Comparison of ENCODE assay signal across 21 cellular contexts in the genomic region with DNA sequence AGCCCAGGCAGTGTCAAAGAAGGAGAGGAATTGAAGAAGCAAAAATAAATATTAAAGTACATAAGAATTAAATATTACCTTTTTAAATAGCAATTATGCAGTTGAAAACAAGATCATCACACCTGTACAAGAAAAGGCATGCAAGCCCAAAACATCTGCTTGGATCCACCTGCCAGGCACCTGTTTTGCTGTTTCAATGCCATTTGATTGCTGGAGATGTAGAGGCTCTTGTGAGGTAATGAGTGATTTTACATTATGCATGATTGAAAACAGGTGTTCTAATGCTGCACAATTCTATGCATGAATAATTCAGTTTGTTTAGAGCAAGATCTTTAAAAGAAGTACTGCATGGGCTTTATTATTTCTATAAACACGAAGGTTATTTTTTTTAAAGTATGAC.
DNase-seq lines count a peak whose midpoint lies in the region; ATAC-seq lines count a peak whose summit lies in the region.
"Had no signal": no experiment of that assay in that cellular context is flagged by ENCODE, and none has a peak within 500 bp of the region (broad histone marks: within the 10 kb centered on the region; RNA-seq: fewer than 3 reads in every experiment).

No MANE protein-coding gene starts in this region.

- H3K27ac Mint-ChIP-seq in activated CD4-positive, alpha-beta T cell treated with anti-CD3 and anti-CD28 coated beads, Interleukin-2, amount 10 ng/mL, durations not matched to agents 24 days and 14 days, result no peak overlapping the region
- H3K27ac Mint-ChIP-seq: CD8-positive, alpha-beta memory T cell; stimulated activated memory B cell treated with anti-CD40 and anti-IgM and Interleukin-4, amounts not matched to agents 10 μg/mL and 1 μg/mL and 100 μg/mL, for 72 hours had no signal

- no peaks in the 10 kb centered on the region for H3K4me1 Mint-ChIP-seq in activated CD4-positive, alpha-beta T cell treated with anti-CD3 and anti-CD28 coated beads, Interleukin-2, amount 10 ng/mL, durations not matched to agents 24 days and 14 days
- H3K4me1 Mint-ChIP-seq: CD8-positive, alpha-beta memory T cell had no signal

- intact Hi-C loops in activated CD4-positive, alpha-beta T cell treated with anti-CD3 and anti-CD28 coated beads, Interleukin-2, amount 10 ng/mL, durations not matched to agents 24 days and 14 days (cut with micrococcal nuclease), result no loop called here

- DNase-seq in NCI-H2029 treated with DMSO at 0.1 percent for 48 hours (lab: John Stamatoyannopoulos, UW), result peak; percentile 34
- no peak for DNase-seq in NCI-H2029 (lab: John Stamatoyannopoulos, UW)
- DNase-seq in NCI-H2081 (lab: John Stamatoyannopoulos, UW), result peak; percentile 2 to 56
- DNase-seq in NCI-H69 (lab: John Stamatoyannopoulos, UW), result peak; percentile 0
- DNase-seq in germinal center (ENCODE audit: low spot score), result peak; percentile 50
- DNase-seq in HUDEP-2 (lab: John Stamatoyannopoulos, UW; ENCODE audit: unreplicated experiment in 76 of 76), result no peak
- DNase-seq in activated CD4-positive, alpha-beta T cell treated with anti-CD3 and anti-CD28 coated beads, Interleukin-2, amount 10 ng/mL, durations not matched to agents 24 days and 14 days, result no peak
- DNase-seq: activated CD4-positive, alpha-beta T cell treated with anti-CD3 and anti-CD28 coated beads for 48 hours; activated T-cell treated with anti-CD3 and anti-CD28 coated beads, Interleukin-2, amount 50 U/mL, for 4 hours; body of pancreas; CD8-positive, alpha-beta memory T cell; cerebellar nuclear complex; GOT3; head of caudate nucleus; KBM-7; MM.1S; pancreas; RPMI8226; stimulated activated CD4-positive, alpha-beta T cell treated with anti-CD3 and anti-CD28 coated beads, Interleukin-4, amount 100 ng/mL, for 1 hour had no signal

- peaks cover 1% of the 10 kb centered on the region for H3K27me3 Mint-ChIP-seq in activated CD4-positive, alpha-beta T cell treated with anti-CD3 and anti-CD28 coated beads, Interleukin-2, amount 10 ng/mL, durations not matched to agents 24 days and 14 days
- H3K27me3 Mint-ChIP-seq: stimulated activated memory B cell treated with anti-CD40 and anti-IgM and Interleukin-4, amounts not matched to agents 10 μg/mL and 1 μg/mL and 100 μg/mL, for 72 hours had no signal

- no peaks in the 10 kb centered on the region for H3K36me3 Mint-ChIP-seq in activated CD4-positive, alpha-beta T cell treated with anti-CD3 and anti-CD28 coated beads, Interleukin-2, amount 10 ng/mL, durations not matched to agents 24 days and 14 days (ENCODE audit: low read depth)
- H3K36me3 Mint-ChIP-seq: CD8-positive, alpha-beta memory T cell; stimulated activated memory B cell treated with anti-CD40 and anti-IgM and Interleukin-4, amounts not matched to agents 10 μg/mL and 1 μg/mL and 100 μg/mL, for 72 hours had no signal

- no peak for ATAC-seq in GM21423 (IDR thresholded peaks at IDR 0.05; ENCODE audit: unreplicated experiment)
- ATAC-seq: activated T-cell treated with anti-CD3 and anti-CD28 coated beads, Interleukin-2, amount 50 U/mL, for 4 hours; body of pancreas; pancreas; stimulated activated memory B cell treated with anti-CD40 and anti-IgM and Interleukin-4, amounts not matched to agents 10 μg/mL and 1 μg/mL and 100 μg/mL, for 72 hours had no signal

- no peak overlapping the region for H3K4me3 Mint-ChIP-seq in activated CD4-positive, alpha-beta T cell treated with anti-CD3 and anti-CD28 coated beads, Interleukin-2, amount 10 ng/mL, durations not matched to agents 24 days and 14 days
- H3K4me3 Mint-ChIP-seq: activated T-cell treated with anti-CD3 and anti-CD28 coated beads, Interleukin-2, amount 50 U/mL, for 4 hours; CD8-positive, alpha-beta memory T cell; stimulated activated memory B cell treated with anti-CD40 and anti-IgM and Interleukin-4, amounts not matched to agents 10 μg/mL and 1 μg/mL and 100 μg/mL, for 72 hours had no signal

- H3K9me3 Mint-ChIP-seq in activated CD4-positive, alpha-beta T cell treated with anti-CD3 and anti-CD28 coated beads, Interleukin-2, amount 10 ng/mL, durations not matched to agents 24 days and 14 days, result peaks cover 1% of the 10 kb centered on the region
- H3K9me3 Mint-ChIP-seq: CD8-positive, alpha-beta memory T cell; stimulated activated memory B cell treated with anti-CD40 and anti-IgM and Interleukin-4, amounts not matched to agents 10 μg/mL and 1 μg/mL and 100 μg/mL, for 72 hours had no signal

Comparison
In these comparisons a context has a peak if more than half of its experiments do, and no peak if none do; other contexts are left out.
1. DNase-seq: peak in NCI-H2029 treated with DMSO at 0.1 percent for 48 hours (single experiment), NCI-H2081 (2 of 2), NCI-H69 (single experiment) and germinal center (single experiment); none in NCI-H2029 (single experiment), HUDEP-2 (0 of 76) and activated CD4-positive, alpha-beta T cell treated with anti-CD3 and anti-CD28 coated beads, Interleukin-2, amount 10 ng/mL, durations not matched to agents 24 days and 14 days (single experiment).